ENCODE assay signal across 15 cellular contexts in the genomic region with DNA sequence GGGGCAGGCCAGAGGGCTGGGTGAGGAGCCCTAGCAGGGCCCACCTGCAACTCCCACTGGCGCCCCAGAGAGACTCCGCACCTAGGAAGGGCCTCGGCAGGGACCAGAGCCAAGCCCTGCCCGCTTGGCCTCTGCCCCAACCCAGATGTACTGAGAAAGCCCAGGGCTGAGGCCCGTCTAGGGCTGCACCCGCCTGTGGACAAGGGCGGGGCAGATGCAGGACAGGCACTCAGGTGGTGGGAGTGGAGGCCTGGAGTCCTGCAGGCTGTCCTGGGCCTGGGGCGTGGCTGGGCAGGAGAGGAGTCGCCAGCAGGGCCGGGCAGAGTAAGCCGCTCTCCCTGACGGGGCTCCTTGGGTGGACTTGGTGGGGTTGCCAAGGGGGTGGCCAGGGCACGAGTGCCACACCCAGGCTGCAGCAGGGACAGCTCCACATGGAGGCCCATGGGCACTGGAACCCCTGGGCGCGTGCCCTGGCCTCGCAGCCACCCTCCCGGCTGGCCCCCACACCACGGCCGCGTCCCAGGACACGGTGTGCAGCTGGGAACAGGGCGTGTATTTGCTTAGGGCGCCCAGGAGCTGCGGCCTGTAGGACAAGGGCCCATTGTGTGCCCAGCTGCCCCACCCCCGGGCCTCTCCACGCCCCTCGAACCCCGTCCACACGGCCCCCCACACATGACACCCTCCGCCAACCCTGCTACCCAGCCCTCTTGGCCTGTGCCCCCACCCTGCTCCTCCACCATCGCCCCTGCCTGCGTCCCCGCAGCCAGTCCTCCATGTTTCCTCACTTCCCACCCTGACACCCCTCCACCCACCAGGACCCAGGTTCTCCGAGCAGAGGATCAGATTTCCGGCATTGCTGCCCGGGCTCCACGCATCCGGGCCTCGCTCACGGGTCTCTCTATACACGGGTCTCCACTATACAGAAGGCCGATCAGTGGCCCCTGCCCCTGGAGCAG. TPM values are rescaled to one million over a fixed set of nuclear protein-coding genes. Genes with fewer than 3 reads are reported as not detected.
DNase-seq lines count a peak whose midpoint lies in the region; ATAC-seq, FAIRE-seq and TF ChIP-seq lines count a peak whose summit lies in the region.
"Had no signal": no experiment of that assay in that cellular context is flagged by ENCODE, and none has a peak within 500 bp of the region (broad histone marks: within the 10 kb centered on the region; RNA-seq: fewer than 3 reads in every experiment).

No MANE protein-coding gene starts in this region.

- DNase-seq in Right ventricle myocardium superior (no peak), left ventricle myocardium inferior (no peak), urothelium cell line (ENCODE audit: low spot score) (no peak), NCI-H1436 treated with DMSO at 0.1 percent for 48 hours (lab: John Stamatoyannopoulos, UW) (no peak), COLO829 (ENCODE audit: low spot score) (no peak), ecto neural progenitor cell (ENCODE audit: low spot score) (no peak)
- DNase-seq in effector memory CD8-positive, alpha-beta T cell, result no peak
- DNase-seq: activated B cell treated with CpG ODN at 0.5 μM for 24 hours, activated T-cell treated with anti-CD3 and anti-CD28 coated beads for 4 hours, anterior cingulate cortex, MG63, NCI-H446, SHP77 treated with DMSO at 0.1 percent for 48 hours had no signal

- TF ChIP-seq CTCF in left ventricle myocardium inferior (IDR thresholded peaks at IDR 0.05; ENCODE audit: borderline replicate concordance), result no peak

- H3K4me1 ChIP-seq in left ventricle myocardium inferior (peaks cover 39% of the 10 kb centered on the region), mucosa of rectum (ENCODE audit: control insufficient read depth in 2 of 2, insufficient read depth in 2 of 2, low read length in 2 of 2) (peaks cover 50 to 60% of the 10 kb centered on the region in 2 donors)

- H3K9me3 ChIP-seq in left ventricle myocardium inferior (replicated peaks), result no peaks in the 10 kb centered on the region
- no peaks in the 10 kb centered on the region for H3K9me3 ChIP-seq in mucosa of rectum (ENCODE audit: control insufficient read depth in 2 of 2, low read length in 2 of 2)
- H3K9me3 ChIP-seq: MG63, thoracic aorta had no signal

- intact Hi-C loops in Right ventricle myocardium superior (cut with DNase I), result no loop called here
- intact Hi-C loops in left ventricle myocardium inferior (cut with micrococcal nuclease), result no loop called here

- no peak overlapping the region for H3K4me3 ChIP-seq in left ventricle myocardium inferior
- peak overlapping the region; percentile 69 to 84 for H3K4me3 ChIP-seq in mucosa of rectum (ENCODE audit: low read length in 2 of 2)
- H3K4me3 ChIP-seq: MG63, thoracic aorta had no signal

- H3K4me1 Mint-ChIP-seq in effector memory CD8-positive, alpha-beta T cell (ENCODE audit: low read depth in 2 of 2), result peaks cover 5 to 8% of the 10 kb centered on the region in 2 donors

- peak; percentile 59 for ATAC-seq in Right ventricle myocardium superior (ENCODE audit: poor library complexity)
- ATAC-seq in effector memory CD8-positive, alpha-beta T cell (replicated peaks), result no peak

- H3K27ac ChIP-seq in left ventricle myocardium inferior (replicated peaks) (no peak overlapping the region), mucosa of rectum (ENCODE audit: low read depth in 2 of 2, low read length in 2 of 2) (peak overlapping the region; percentile 98 to 100)
- H3K27ac ChIP-seq: thoracic aorta had no signal

- H3K27ac Mint-ChIP-seq in effector memory CD8-positive, alpha-beta T cell, result peak overlapping the region; percentile 38 to 71
- H3K27ac Mint-ChIP-seq: activated B cell treated with CpG ODN at 0.5 μM for 24 hours had no signal

- H3K27me3 Mint-ChIP-seq in effector memory CD8-positive, alpha-beta T cell, result no peaks in the 10 kb centered on the region
- H3K27me3 Mint-ChIP-seq: activated B cell treated with CpG ODN at 0.5 μM for 24 hours had no signal

- H3K36me3 ChIP-seq in left ventricle myocardium inferior, result no peaks in the 10 kb centered on the region
- H3K36me3 ChIP-seq in mucosa of rectum (ENCODE audit: control insufficient read depth in 2 of 2, insufficient read depth in 2 of 2, low read length in 2 of 2), result no peaks in the 10 kb centered on the region
- H3K36me3 ChIP-seq: MG63, thoracic aorta had no signal

- no peaks in the 10 kb centered on the region for H3K27me3 ChIP-seq in left ventricle myocardium inferior (ENCODE audit: low read depth)
- H3K27me3 ChIP-seq in mucosa of rectum (ENCODE audit: control insufficient read depth in 2 of 2, insufficient read depth in 2 of 2, low read length in 2 of 2), result no peaks in the 10 kb centered on the region
- H3K27me3 ChIP-seq: MG63 had no signal

- no peaks in the 10 kb centered on the region for H3K9me3 Mint-ChIP-seq in effector memory CD8-positive, alpha-beta T cell
- H3K9me3 Mint-ChIP-seq: activated B cell treated with CpG ODN at 0.5 μM for 24 hours had no signal

- H3K36me3 Mint-ChIP-seq in effector memory CD8-positive, alpha-beta T cell (ENCODE audit: insufficient read depth), result peaks cover 4% of the 10 kb centered on the region

- peak; percentile 55 for FAIRE-seq in urothelium cell line (lab: Jason Lieb, UNC)

- H3K4me3 Mint-ChIP-seq in effector memory CD8-positive, alpha-beta T cell, result no peak overlapping the region
- H3K4me3 Mint-ChIP-seq: activated B cell treated with CpG ODN at 0.5 μM for 24 hours had no signal

- H3K9ac ChIP-seq in mucosa of rectum (ENCODE audit: low read depth in 1 of 2, low read length in 2 of 2), result peak overlapping the region; percentile 92 to 94

RNA-seq across cellular contexts. Expression of a gene that starts 11.3 kb away (rescaled TPM):
- total RNA-seq in Right ventricle myocardium superior (61.5 TPM), left ventricle myocardium inferior (57.1 TPM)

RNA-seq across cellular contexts. Expression of a gene that starts 30.8 kb away (rescaled TPM):
- total RNA-seq in Right ventricle myocardium superior (22.1 TPM), left ventricle myocardium inferior (25.5 TPM)

RNA-seq across cellular contexts. Expression of a gene that starts 31.0 kb away (rescaled TPM):
- total RNA-seq in Right ventricle myocardium superior (13.8 TPM), left ventricle myocardium inferior (17.0 TPM)
